In the genomic region with DNA sequence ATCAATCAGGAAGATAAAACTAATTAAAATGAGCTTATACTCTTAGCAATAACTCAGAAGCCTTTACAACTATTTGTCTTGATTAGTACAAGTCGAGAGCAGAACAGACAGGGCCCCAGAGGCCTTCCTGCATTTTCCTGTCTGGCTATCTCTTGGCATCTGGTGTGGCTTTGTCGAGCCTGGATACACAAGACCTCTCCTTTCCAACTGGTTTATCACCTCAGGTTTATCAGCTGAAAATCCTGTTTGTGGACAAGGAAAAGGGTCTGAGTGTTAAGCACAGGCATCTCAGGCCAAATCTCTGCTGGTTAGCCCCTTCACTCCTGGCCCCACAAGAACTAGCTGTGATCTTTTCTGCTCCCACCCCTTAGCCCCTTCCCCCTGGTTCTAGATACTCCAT, we compare ENCODE assay signal across 20 cellular contexts. TPM values are rescaled to one million over a fixed set of nuclear protein-coding genes. Genes with fewer than 3 reads are reported as not detected.
DNase-seq lines count a peak whose midpoint lies in the region; ATAC-seq and TF ChIP-seq lines count a peak whose summit lies in the region.
"Had no signal": no experiment of that assay in that cellular context is flagged by ENCODE, and none has a peak within 500 bp of the region (broad histone marks: within the 10 kb centered on the region; RNA-seq: fewer than 3 reads in every experiment).

No MANE protein-coding gene starts in this region.

- H3K4me3 Mint-ChIP-seq in T-helper 2 cell treated with Interferon-gamma antibody and Interleukin-4, amounts not matched to agents 5 μg/mL and 100 μg/mL, for 36 hours, result peak overlapping the region; percentile 62
- H3K4me3 Mint-ChIP-seq in CD4-positive, alpha-beta memory T cell, result peak overlapping the region in 2 of 8 donors; percentile 17 to 80
- H3K4me3 Mint-ChIP-seq: H9 had no signal

- no peaks in the 10 kb centered on the region for H3K27me3 Mint-ChIP-seq in T-helper 2 cell treated with Interferon-gamma antibody and Interleukin-4, amounts not matched to agents 5 μg/mL and 100 μg/mL, for 36 hours (ENCODE audit: low read depth)
- H3K27me3 Mint-ChIP-seq in CD4-positive, alpha-beta memory T cell, result no peaks in the 10 kb centered on the region

- no peaks in the 10 kb centered on the region for H3K9me3 Mint-ChIP-seq in T-helper 2 cell treated with Interferon-gamma antibody and Interleukin-4, amounts not matched to agents 5 μg/mL and 100 μg/mL, for 36 hours
- no peaks in the 10 kb centered on the region for H3K9me3 Mint-ChIP-seq in CD4-positive, alpha-beta memory T cell
- H3K9me3 Mint-ChIP-seq: H9, IgD-negative memory B cell had no signal

- POLR2A ChIA-PET in CD4-positive, alpha-beta memory T cell (lab: Charles Lee; ENCODE audit: partially characterized antibody), result interaction anchor here (1.6 to 1.8 kb wide), 4 partner anchors 14 to 575 kb away, joined by 4 to 8 read pairs (median 7); partner anchors contain the start of gene ZBTB9

- H3K27ac Mint-ChIP-seq in T-helper 2 cell treated with Interferon-gamma antibody and Interleukin-4, amounts not matched to agents 5 μg/mL and 100 μg/mL, for 36 hours, result peak overlapping the region; percentile 85
- peak overlapping the region in 6 of 7 donors; percentile 71 to 93 (median 87) for H3K27ac Mint-ChIP-seq in CD4-positive, alpha-beta memory T cell

- H3K4me1 ChIP-seq in CD4-positive, alpha-beta memory T cell (ENCODE audit: insufficient read depth, low read length), result peaks cover 16% of the 10 kb centered on the region
- H3K4me1 ChIP-seq in mesodermal cell (ENCODE audit: control insufficient read depth, insufficient read depth, low read length, poor library complexity, severe bottlenecking), result peaks cover 5% of the 10 kb centered on the region
- H3K4me1 ChIP-seq: A549, ascending aorta, testis had no signal

- no peak for DNase-seq in T-helper 2 cell treated with Interferon-gamma antibody and Interleukin-4, amounts not matched to agents 5 μg/mL and 100 μg/mL, for 36 hours (ENCODE audit: low spot score)
- DNase-seq in T-helper 2 cell, result no peak
- no peak for DNase-seq in CD4-positive, alpha-beta memory T cell
- DNase-seq in NCI-H526 treated with DMSO at 0.1 percent for 48 hours (lab: John Stamatoyannopoulos, UW), result no peak
- no peak for DNase-seq in sciatic nerve (ENCODE audit: low spot score)
- DNase-seq in stimulated activated CD4-positive, alpha-beta T cell treated with anti-CD3 and anti-CD28 coated beads, Interleukin-15, amount 100 ng/mL, for 24 hours, result no peak
- DNase-seq: DND-41, H9, kidney, MM.1S, NCI-H1694 treated with DMSO at 0.1 percent for 48 hours, NCI-H226, spleen, testis had no signal

- H3K4me3 ChIP-seq in CD4-positive, alpha-beta memory T cell (ENCODE audit: low read length in 2 of 2), result no peak overlapping the region
- H3K4me3 ChIP-seq in mesodermal cell (ENCODE audit: extremely low read depth, insufficient read depth, low read length, poor library complexity, severe bottlenecking), result no peak overlapping the region
- H3K4me3 ChIP-seq: A549, ascending aorta, spleen, testis had no signal

- CTCF ChIA-PET in CD4-positive, alpha-beta memory T cell (lab: Charles Lee; ENCODE audit: partially characterized antibody), result interaction anchor here (1.0 to 1.4 kb wide), 6 partner anchors 14 to 196 kb away, joined by 3 to 4 read pairs (median 3); no protein-coding TSS in a partner anchor

- no peaks in the 10 kb centered on the region for H3K9me3 ChIP-seq in CD4-positive, alpha-beta memory T cell (ENCODE audit: control insufficient read depth in 1 of 2, low read length in 2 of 2)
- H3K9me3 ChIP-seq in mesodermal cell (ENCODE audit: control insufficient read depth, low read length), result no peaks in the 10 kb centered on the region
- H3K9me3 ChIP-seq: A549, ascending aorta, spleen, testis had no signal

- no peak for TF ChIP-seq CTCF in VCaP (conservative IDR thresholded peaks at IDR 0.05)

- H3K4me1 Mint-ChIP-seq in T-helper 2 cell treated with Interferon-gamma antibody and Interleukin-4, amounts not matched to agents 5 μg/mL and 100 μg/mL, for 36 hours (ENCODE audit: low read depth), result peaks cover 26% of the 10 kb centered on the region
- H3K4me1 Mint-ChIP-seq in CD4-positive, alpha-beta memory T cell, result peaks cover 9 to 22% (median 16%) of the 10 kb centered on the region in 4 donors

- H3K27me3 ChIP-seq in CD4-positive, alpha-beta memory T cell (ENCODE audit: insufficient read depth, low read length), result no peaks in the 10 kb centered on the region
- H3K27me3 ChIP-seq: ascending aorta, spleen, testis had no signal

- H3K27ac ChIP-seq in CD4-positive, alpha-beta memory T cell (ENCODE audit: low read depth, low read length), result no peak overlapping the region
- peak overlapping the region; percentile 77 for H3K27ac ChIP-seq in VCaP
- H3K27ac ChIP-seq in mesodermal cell (ENCODE audit: low read depth, low read length, severe bottlenecking), result peak overlapping the region; percentile 29
- H3K27ac ChIP-seq: A549, ascending aorta, C4-2B, spleen, testis had no signal

- ATAC-seq in sciatic nerve, result no peak
- ATAC-seq: A549 had no signal

- H3K36me3 Mint-ChIP-seq in T-helper 2 cell treated with Interferon-gamma antibody and Interleukin-4, amounts not matched to agents 5 μg/mL and 100 μg/mL, for 36 hours (ENCODE audit: low read depth), result peaks cover 2% of the 10 kb centered on the region
- no peaks in the 10 kb centered on the region for H3K36me3 Mint-ChIP-seq in CD4-positive, alpha-beta memory T cell
- H3K36me3 Mint-ChIP-seq: IgD-negative memory B cell had no signal

- no peaks in the 10 kb centered on the region for H3K36me3 ChIP-seq in CD4-positive, alpha-beta memory T cell (ENCODE audit: insufficient read depth, low read length)
- H3K36me3 ChIP-seq in mesodermal cell (ENCODE audit: control insufficient read depth, insufficient read depth, low read length), result no peaks in the 10 kb centered on the region
- H3K36me3 ChIP-seq: ascending aorta, spleen had no signal

- intact Hi-C loops in CD4-positive, alpha-beta memory T cell (cut with micrococcal nuclease), result no loop called here
- intact Hi-C loops in sciatic nerve (cut with DNase I), result no loop called here

- 42 to 63% methylated on average over 1 to 2 of the region's 2 CpGs for WGBS in mesodermal cell (ENCODE audit: insufficient coverage in 2 of 2), 2 experiments

RNA-seq across cellular contexts. Expression of gene BAK1, which starts 32.6 kb away (rescaled TPM):
- total RNA-seq in CD4-positive, alpha-beta memory T cell, result 10 to 100 TPM; 26.2 to 27.2 TPM
- polyA plus RNA-seq in CD4-positive, alpha-beta memory T cell, result 10 to 100 TPM; 28.1 to 41.6 TPM
- 36.4 TPM for polyA plus RNA-seq in mesodermal cell (2013, experiment 1 of 2)
- 29.6 TPM for polyA plus RNA-seq in mesodermal cell (2013, experiment 2 of 2)
- 10.7 TPM for total RNA-seq in sciatic nerve
